8 cellular contexts compared by ENCODE assay signal in the genomic region with DNA sequence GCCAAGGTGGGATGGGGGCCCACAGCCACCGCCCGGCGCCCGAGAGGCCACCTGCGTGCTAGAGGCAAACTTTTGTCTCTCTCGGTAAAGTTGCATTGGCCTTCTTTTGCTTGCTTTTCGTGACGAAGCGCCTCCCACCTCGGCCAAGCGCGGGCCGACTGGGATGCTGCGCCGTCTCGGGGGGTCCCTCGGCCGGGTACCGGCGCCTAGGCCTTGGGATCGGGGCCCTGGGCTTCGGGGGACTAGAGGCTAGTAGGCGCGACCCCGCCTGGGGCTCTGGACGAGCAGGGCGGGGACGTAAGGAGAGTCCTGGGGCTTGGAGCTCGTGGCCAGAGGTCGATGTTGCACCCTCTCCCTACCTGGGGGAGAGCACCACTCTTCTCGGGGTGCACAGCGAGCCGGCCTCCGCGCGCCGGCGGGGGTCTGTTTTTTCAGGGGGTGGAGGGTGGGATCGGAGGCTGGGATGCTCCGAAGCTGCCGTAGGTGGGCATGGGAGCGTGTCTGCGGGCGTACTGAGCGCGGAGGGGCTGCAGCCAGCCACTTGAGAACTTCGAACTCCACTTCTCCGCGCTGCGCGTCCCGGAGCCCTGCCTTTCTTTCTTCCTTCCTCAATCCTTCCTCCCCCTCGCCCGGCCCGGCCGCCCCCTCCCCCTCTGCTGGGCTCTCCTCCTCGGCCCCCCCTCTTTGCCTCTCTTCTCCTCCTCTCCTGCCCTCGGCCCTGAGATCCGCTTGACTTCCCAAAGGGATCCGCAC. TPM values are rescaled to one million over a fixed set of nuclear protein-coding genes. Genes with fewer than 3 reads are reported as not detected.
DNase-seq lines count a peak whose midpoint lies in the region; ATAC-seq and TF ChIP-seq lines count a peak whose summit lies in the region.

No MANE protein-coding gene starts in this region.

- intact Hi-C loops in IMR-90 (cut with micrococcal nuclease) = loop anchor here (2.0 to 5.0 kb wide), 2 partner anchors 84 to 201 kb away; no protein-coding TSS in a partner anchor
- intact Hi-C loops in activated CD4-positive, alpha-beta T cell treated with anti-CD3 and anti-CD28 coated beads for 36 hours (cut with DNase I, micrococcal nuclease) = loop anchor here in 1 of 2 experiments (5.0 kb wide), 1 partner anchor 389 kb away; the partner anchor contains the start of gene INHBB

- H4K8ac ChIP-seq in IMR-90 (ENCODE audit: low read depth in 2 of 2, low read length in 2 of 2) = peak overlapping the region; percentile 91

- POLR2A ChIA-PET in AG04449 (lab: Yijun Ruan, JAX) (interaction anchor here (0.8 to 2.5 kb wide), 15 partner anchors 14 to 339 kb away, joined by 3 to 12 read pairs (median 5); no protein-coding TSS in a partner anchor), IMR-90 (lab: Charles Lee; ENCODE audit: unreplicated experiment) (interaction anchor here (1.1 kb wide), 1 partner anchor 90 kb away, joined by 4 read pairs; no protein-coding TSS in a partner anchor)
- POLR2A ChIA-PET in activated CD4-positive, alpha-beta T cell treated with anti-CD3 and anti-CD28 coated beads for 36 hours (lab: Charles Lee) = no interaction called here

- H3K18ac ChIP-seq in IMR-90 (ENCODE audit: low read depth, low read length) = peak overlapping the region; percentile 43

- 0% methylated on average over 16 of the region's 60 CpGs; no CpG with 5 or more reads in 1 of the 2 experiments for WGBS in IMR-90 (ENCODE audit: extremely low coverage in 2 of 2, insufficient read length in 1 of 2), 2 experiments

- H3K27me3 ChIP-seq in IMR-90 (ENCODE audit: control insufficient read depth, insufficient read depth, low read length) (no peaks in the 10 kb centered on the region), muscle layer of colon (ENCODE audit: control insufficient read depth in 1 of 2, insufficient read depth in 2 of 2, low read length in 2 of 2) (peaks cover 0 to 6% of the 10 kb centered on the region in 2 donors)

- H3K27ac ChIP-seq in IMR-90 (ENCODE audit: insufficient read depth, low read length) = peak overlapping the region; percentile 98
- peak overlapping the region; percentile 89 for H3K27ac ChIP-seq in muscle layer of colon (ENCODE audit: low read depth, low read length)

- peak overlapping the region; percentile 94 for H4K91ac ChIP-seq in IMR-90 (ENCODE audit: insufficient read depth, low read depth, low read length)

- peaks cover 36% of the 10 kb centered on the region for H4K20me1 ChIP-seq in IMR-90 (ENCODE audit: insufficient read depth, low read length)

- peak overlapping the region; percentile 97 for H3K4ac ChIP-seq in IMR-90 (ENCODE audit: low read depth, low read length)

- H3K4me1 ChIP-seq in IMR-90 (ENCODE audit: control insufficient read depth, insufficient read depth, low read length) = peaks cover 38% of the 10 kb centered on the region
- H3K4me1 ChIP-seq in muscle layer of colon (ENCODE audit: insufficient read depth, low read length) = peaks cover 25% of the 10 kb centered on the region

- peaks cover 16% of the 10 kb centered on the region for H3K9me1 ChIP-seq in IMR-90 (ENCODE audit: insufficient read depth, low read length)

- H3K4me1 Mint-ChIP-seq in activated CD4-positive, alpha-beta T cell treated with anti-CD3 and anti-CD28 coated beads for 36 hours = peaks cover 6% of the 10 kb centered on the region

- peak overlapping the region; percentile 92 for H2BK120ac ChIP-seq in IMR-90 (ENCODE audit: low read depth, low read length)

- H4K5ac ChIP-seq in IMR-90 (ENCODE audit: low read depth, low read length) = peak overlapping the region; percentile 81

- H3K36me3 Mint-ChIP-seq in activated CD4-positive, alpha-beta T cell treated with anti-CD3 and anti-CD28 coated beads for 36 hours (ENCODE audit: low read depth) = no peaks in the 10 kb centered on the region

- H3K9me3 ChIP-seq in IMR-90 (ENCODE audit: control insufficient read depth, insufficient read depth, low read length) (no peaks in the 10 kb centered on the region), muscle layer of colon (ENCODE audit: low read length) (no peaks in the 10 kb centered on the region)

- peak overlapping the region; percentile 56; the same call in 1 of the 2 replicates for H2BK20ac ChIP-seq in IMR-90 (ENCODE audit: low read depth, low read length)

- H3K23ac ChIP-seq in IMR-90 (ENCODE audit: low read depth, low read length) = peak overlapping the region; percentile 95

- H3K14ac ChIP-seq in IMR-90 (replicated peaks; ENCODE audit: low read depth, low read length) = peak overlapping the region; percentile 98

- no peak overlapping the region for H3K4me3 Mint-ChIP-seq in activated CD4-positive, alpha-beta T cell treated with anti-CD3 and anti-CD28 coated beads for 36 hours

- H3K56ac ChIP-seq in IMR-90 (ENCODE audit: extremely low read depth, insufficient read depth, low read length) = peak overlapping the region; percentile 91

- H3K27me3 Mint-ChIP-seq in activated CD4-positive, alpha-beta T cell treated with anti-CD3 and anti-CD28 coated beads for 36 hours = peaks cover 67% of the 10 kb centered on the region

- peak overlapping the region; percentile 89 for H2AFZ ChIP-seq in IMR-90 (replicated peaks; ENCODE audit: low read length, poor library complexity)

- H3K4me2 ChIP-seq in IMR-90 (ENCODE audit: low read depth, low read length) = peak overlapping the region; percentile 53

- CTCF ChIA-PET in AG04449 (lab: Yijun Ruan, JAX) (interaction anchor here (0.6 to 3.3 kb wide), 20 partner anchors 9 to 344 kb away, joined by 3 to 16 read pairs (median 3); no protein-coding TSS in a partner anchor), IMR-90 (lab: Yijun Ruan, JAX) (interaction anchor here (0.6 to 1.5 kb wide), 5 partner anchors 29 to 179 kb away, joined by 3 to 4 read pairs (median 3); no protein-coding TSS in a partner anchor)
- CTCF ChIA-PET in activated CD4-positive, alpha-beta T cell treated with anti-CD3 and anti-CD28 coated beads for 36 hours (lab: Charles Lee) = interaction anchor here (0.5 to 0.6 kb wide), 2 partner anchors 24 to 1033 kb away, joined by 3 read pairs; no protein-coding TSS in a partner anchor

- no peak; the same call in 1 of the 2 replicates for TF ChIP-seq RAD21 in IMR-90 (IDR thresholded peaks at IDR 0.05; ENCODE audit: low read length)

- in situ Hi-C loops in IMR-90 (cut with MboI; ENCODE audit: low sequenced_read_pairs) = loop anchor here (10.0 kb wide), 1 partner anchor 78 kb away; no protein-coding TSS in a partner anchor

- peak overlapping the region; percentile 88 for H3K4me3 ChIP-seq in AG04449 (ENCODE audit: low read depth, low read length)
- peak overlapping the region; percentile 93 for H3K4me3 ChIP-seq in IMR-90 (ENCODE audit: insufficient read depth, low read depth, low read length)
- peak overlapping the region; percentile 58 to 78 for H3K4me3 ChIP-seq in muscle layer of colon (ENCODE audit: low read depth in 1 of 2, low read length in 2 of 2)

- H3K36me3 ChIP-seq in IMR-90 (ENCODE audit: control insufficient read depth, insufficient read depth, low read length) (no peaks in the 10 kb centered on the region), muscle layer of colon (ENCODE audit: insufficient read depth, low read length) (no peaks in the 10 kb centered on the region)

- peak; percentile 25 for ATAC-seq in IMR-90 (ENCODE audit: low read depth)
- no peak for ATAC-seq in HG03520 (IDR thresholded peaks at IDR 0.05; ENCODE audit: unreplicated experiment)
- no peak for ATAC-seq in activated CD4-positive, alpha-beta T cell treated with anti-CD3 and anti-CD28 coated beads for 36 hours

- peak; percentile 63; the same call in 1 of the 2 replicates for TF ChIP-seq POLR2A in IMR-90 (IDR thresholded peaks at IDR 0.05; ENCODE audit: low read depth, low read length)

- H2AK5ac ChIP-seq in IMR-90 (ENCODE audit: low read depth, low read length) = peak overlapping the region; percentile 82

- no peak overlapping the region; the same call in 2 of the 3 replicates for H2BK15ac ChIP-seq in IMR-90 (ENCODE audit: low read depth, low read length)

- peak overlapping the region; percentile 96 for H2BK5ac ChIP-seq in IMR-90 (ENCODE audit: low read depth, low read length, poor library complexity, severe bottlenecking)

- peak overlapping the region; percentile 91 for H3K9ac ChIP-seq in IMR-90 (ENCODE audit: low read depth, low read length)
- peak overlapping the region; percentile 30 for H3K9ac ChIP-seq in muscle layer of colon (ENCODE audit: low read length)

- peaks cover 10 to 69% of the 10 kb centered on the region in 2 experiments for H3K79me1 ChIP-seq in IMR-90 (ENCODE audit: low read depth in 1 of 2, low read length in 2 of 2)

- peak overlapping the region; percentile 97 for H2AK9ac ChIP-seq in IMR-90 (replicated peaks; ENCODE audit: low read depth, low read length, poor library complexity)

- dilution Hi-C loops in IMR-90 (cut with HindIII; ENCODE audit: low sequenced_read_pairs, unreplicated experiment) = no loop called here

- H3K27ac Mint-ChIP-seq in activated CD4-positive, alpha-beta T cell treated with anti-CD3 and anti-CD28 coated beads for 36 hours = no peak overlapping the region

- TF ChIP-seq CTCF in AG04449 (IDR thresholded peaks at IDR 0.05; ENCODE audit: insufficient read depth, low read length, missing control alignments) = no peak
- TF ChIP-seq CTCF in IMR-90 (conservative IDR thresholded peaks at IDR 0.05; ENCODE audit: low read depth, low read length) = no peak

- no peaks in the 10 kb centered on the region for H3K9me3 Mint-ChIP-seq in activated CD4-positive, alpha-beta T cell treated with anti-CD3 and anti-CD28 coated beads for 36 hours (ENCODE audit: low read depth)

- no TSS peak for BruUV-seq in IMR-90 (replicated peaks; lab: Mats Ljungman, UMichigan)

- DNase-seq in AG04449 (ENCODE audit: low read depth, low spot score) = no peak
- no peak for DNase-seq in IMR-90
- peak; percentile 20 for DNase-seq in dermis blood vessel endothelial cell
- no peak for DNase-seq in GM19240 (ENCODE audit: insufficient read length, low spot score)
- no peak for DNase-seq in activated CD4-positive, alpha-beta T cell treated with anti-CD3 and anti-CD28 coated beads for 36 hours
- DNase-seq in NCI-H2029 (lab: John Stamatoyannopoulos, UW) = no peak

TF ChIP-seq in IMR-90, 13 proteins besides CTCF, POLR2A, EP300 and RAD21 (continues in another document):
- TF ChIP-seq NFE2L2 (IDR thresholded peaks at IDR 0.05; ENCODE audit: low read depth, low read length) (no peak), CHD1 (IDR thresholded peaks at IDR 0.05; ENCODE audit: low read depth, low read length) (0 out of 2 replicates have a peak, but pooled peaks have one; percentile 57)

RNA-seq across cellular contexts. Expression of gene GLI2, which starts 0.7 kb away (rescaled TPM):
- total RNA-seq in IMR-90 (2012; rRNA removed) = 3.8 and 4.7 TPM in 2 replicates
- polyA plus RNA-seq in IMR-90 (2012; rRNA removed) = 26.0 and 31.5 TPM in 2 replicates
- 7.6 and 16.7 TPM in 2 replicates for polyA plus RNA-seq in IMR-90 (2012; cell fraction: cytosol; rRNA removed)
- 57.0 and 124 TPM in 2 replicates for polyA plus RNA-seq in IMR-90 (2012; cell fraction: nucleus; rRNA removed; ENCODE audit: low replicate concordance)
- total RNA-seq in dermis blood vessel endothelial cell = 0.34 TPM in 1 of 2 replicates, not detected in the other
- total RNA-seq in activated CD4-positive, alpha-beta T cell treated with anti-CD3 and anti-CD28 coated beads for 36 hours = not detected
